Comparison of ENCODE assay signal across 8 cellular contexts in genomic region chr6:151624071-151624470, GRCh38.
"Had no signal": no experiment of that assay in that cellular context is flagged by ENCODE, and none has a peak within 500 bp of the region (broad histone marks: within the 10 kb centered on the region; RNA-seq: fewer than 3 reads in every experiment).

No MANE protein-coding gene starts in this region.

- DNase-seq: IMR-90, Karpas-422, KBM-7, KG1 had no signal

- H3K9ac ChIP-seq: KMS-11 had no signal

- H3K4me2 ChIP-seq: KMS-11 had no signal

- H3K27ac ChIP-seq: HL-60, KMS-11 had no signal

- FAIRE-seq: HepG2, HTR-8/SVneo had no signal
